Comparison of ENCODE assay signal across 8 cellular contexts in genomic region chr4:52861879-52862604, GRCh38. TPM values are rescaled to one million over a fixed set of nuclear protein-coding genes. Genes with fewer than 3 reads are reported as not detected.
DNase-seq lines count a peak whose midpoint lies in the region; ATAC-seq and TF ChIP-seq lines count a peak whose summit lies in the region.

Gene RASL11B, plus strand, starts transcription at chr4:52862317. Its CDS starts 191 bp downstream, at chr4:52862508.

- no peaks in the 10 kb centered on the region for H4K20me1 ChIP-seq in mammary epithelial cell (ENCODE audit: insufficient read depth, low read length)

- 0% methylated on average over 4 of the region's 93 CpGs for WGBS in mammary epithelial cell (ENCODE audit: low coverage, missing lambda C conversion rate)

- H3K9ac ChIP-seq in mammary epithelial cell (ENCODE audit: insufficient read depth, low read length) = no peak within 1 kb of the TSS

- in situ Hi-C loops in mammary epithelial cell (cut with MboI; ENCODE audit: low sequenced_read_pairs in 2 of 2) = no loop called here

- H2AFZ ChIP-seq in mammary epithelial cell (ENCODE audit: low read depth, low read length) = peak within 1 kb of the TSS; percentile 94

- intact Hi-C loops in mammary epithelial cell (cut with micrococcal nuclease) = loop anchor here (2.0 to 5.0 kb wide), 4 partner anchors 23 to 315 kb away; no protein-coding TSS in a partner anchor

- peak; percentile 99 for ATAC-seq in GM18502 (IDR thresholded peaks at IDR 0.05; ENCODE audit: poor library complexity, unreplicated experiment)
- ATAC-seq in HG02870 (IDR thresholded peaks at IDR 0.05; ENCODE audit: unreplicated experiment) = peak; percentile 95

- H3K27me3 ChIP-seq in mammary epithelial cell (ENCODE audit: insufficient read depth, low read length) = no peaks in the 10 kb centered on the region

- TF ChIP-seq CTCF in WI38 (IDR thresholded peaks at IDR 0.05; ENCODE audit: low read depth, low read length) (no peak), mammary epithelial cell (conservative IDR thresholded peaks at IDR 0.05 in 1 of 2, IDR thresholded peaks at IDR 0.05 in 1 of 2; ENCODE audit: extremely low read depth in 1 of 2, insufficient read depth in 1 of 2, low read depth in 1 of 2, low read length in 2 of 2) (no peak)

- H3K4me3 ChIP-seq in WI38 (ENCODE audit: low read depth, low read length) = peak within 1 kb of the TSS; percentile 69
- peak within 1 kb of the TSS; percentile 59 to 71 (median 62) for H3K4me3 ChIP-seq in mammary epithelial cell (replicated peaks in 1 of 3; ENCODE audit: insufficient read depth in 1 of 3, low read depth in 2 of 3, low read length in 3 of 3)

- H3K4me1 ChIP-seq in mammary epithelial cell (ENCODE audit: insufficient read depth, low read length) = peaks cover 11% of the 10 kb centered on the region

- peaks cover 6% of the 10 kb centered on the region for H3K36me3 ChIP-seq in mammary epithelial cell (ENCODE audit: insufficient read depth, low read length)

- no peak within 1 kb of the TSS for H3K27ac ChIP-seq in mammary epithelial cell (ENCODE audit: insufficient read depth, low read depth, low read length)

- peaks cover 4% of the 10 kb centered on the region for H3K79me2 ChIP-seq in mammary epithelial cell (ENCODE audit: insufficient read depth, low read length)

- BruUV-seq in mammary epithelial cell (replicated peaks; lab: Mats Ljungman, UMichigan) = no TSS peak

- H3K4me2 ChIP-seq in mammary epithelial cell (ENCODE audit: insufficient read depth, low read depth, low read length) = peak within 1 kb of the TSS; percentile 100

- H3K9me3 ChIP-seq in mammary epithelial cell (replicated peaks; ENCODE audit: insufficient read depth, low read length) = no peaks in the 10 kb centered on the region

- dilution Hi-C loops in mammary epithelial cell (cut with HindIII; ENCODE audit: low sequenced_read_pairs) = no loop called here

- CTCF ChIA-PET in mammary epithelial cell (lab: Charles Lee; ENCODE audit: low non-redundant PET) = no interaction called here

- DNase-seq in NCI-H1930 (lab: John Stamatoyannopoulos, UW) (peak; percentile 69 to 77), mammary epithelial cell (peak; percentile 74), iris pigment epithelial cell (ENCODE audit: low read depth) (peak; percentile 66), smooth muscle cell of the brain vasculature (ENCODE audit: low read depth, low spot score) (peak; percentile 23), cortex of kidney (lab: John Stamatoyannopoulos, UW) (no peak)

RNA-seq across cellular contexts. Expression of gene RASL11B, which starts in this region (rescaled TPM):
- total RNA-seq in mammary epithelial cell = 1 to 10 TPM; 2.4 to 3.5 TPM
- 3.3 TPM for polyA plus RNA-seq in mammary epithelial cell
- not detected for polyA minus RNA-seq in mammary epithelial cell
